1 cellular context compared by ENCODE assay signal in the genomic region with DNA sequence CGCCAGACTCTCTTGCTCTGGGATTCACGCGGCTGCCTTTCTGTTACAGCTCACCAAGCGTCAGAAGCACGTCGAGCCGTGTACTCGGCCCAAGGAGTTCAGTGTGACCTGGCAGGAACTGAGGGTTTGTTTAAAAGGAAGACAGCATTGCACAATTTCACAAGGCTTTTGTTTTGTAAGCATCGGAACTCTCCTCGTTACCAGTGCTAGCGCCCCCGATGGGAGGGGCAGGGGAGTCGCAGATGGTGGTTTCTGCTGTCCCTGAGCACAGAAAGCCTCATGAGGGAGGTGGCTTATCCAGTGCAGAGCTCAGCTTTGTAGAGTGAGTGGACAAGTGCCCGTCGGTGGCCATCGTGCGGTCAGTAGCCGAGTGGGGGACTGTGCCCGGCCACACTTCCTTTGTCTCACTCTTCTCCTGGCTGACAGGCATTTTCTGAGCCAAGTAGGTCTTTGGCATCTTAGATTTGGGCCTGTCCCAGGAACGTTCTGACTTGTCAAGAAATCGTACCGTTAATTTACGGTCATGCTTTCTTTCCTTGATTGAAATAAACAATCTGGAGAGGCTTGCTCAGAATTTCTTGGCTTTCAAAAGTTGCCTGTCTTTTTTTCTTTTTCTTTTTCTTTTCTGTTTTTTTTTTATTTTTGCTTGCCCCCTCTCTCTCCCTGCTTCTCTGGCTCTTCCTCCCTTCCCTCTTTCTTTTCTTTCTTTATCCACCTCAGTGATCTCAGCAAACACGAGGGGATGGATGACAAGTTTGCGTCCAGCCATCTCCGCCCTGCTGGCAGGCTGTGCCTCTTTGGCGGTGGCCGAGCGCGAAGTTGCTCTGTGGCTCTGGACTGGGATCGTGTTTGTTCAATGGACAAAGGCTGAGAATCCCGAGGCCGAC.
TF ChIP-seq lines count a peak whose summit lies in the region.

No MANE protein-coding gene starts in this region.

TF ChIP-seq in HepG2, 621 proteins besides CTCF, POLR2A, EP300 and RAD21 (continued from another document and continues in another):
- TF ChIP-seq, protein P1, sequence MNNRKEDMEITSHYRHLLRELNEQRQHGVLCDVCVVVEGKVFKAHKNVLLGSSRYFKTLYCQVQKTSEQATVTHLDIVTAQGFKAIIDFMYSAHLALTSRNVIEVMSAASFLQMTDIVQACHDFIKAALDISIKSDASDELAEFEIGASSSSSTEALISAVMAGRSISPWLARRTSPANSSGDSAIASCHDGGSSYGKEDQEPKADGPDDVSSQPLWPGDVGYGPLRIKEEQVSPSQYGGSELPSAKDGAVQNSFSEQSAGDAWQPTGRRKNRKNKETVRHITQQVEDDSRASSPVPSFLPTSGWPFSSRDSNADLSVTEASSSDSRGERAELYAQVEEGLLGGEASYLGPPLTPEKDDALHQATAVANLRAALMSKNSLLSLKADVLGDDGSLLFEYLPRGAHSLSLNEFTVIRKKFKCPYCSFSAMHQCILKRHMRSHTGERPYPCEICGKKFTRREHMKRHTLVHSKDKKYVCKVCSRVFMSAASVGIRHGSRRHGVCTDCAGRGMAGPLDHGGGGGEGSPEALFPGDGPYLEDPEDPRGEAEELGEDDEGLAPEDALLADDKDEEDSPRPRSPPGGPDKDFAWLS (CRISPR knock-in tag; IDR thresholded peaks at IDR 0.05; ENCODE audit: borderline replicate concordance), result no peak
- no peak for TF ChIP-seq NCOR1 (IDR thresholded peaks at IDR 0.05; ENCODE audit: borderline replicate concordance, low read length)
- TF ChIP-seq ZNF468 (CRISPR knock-in tag; IDR thresholded peaks at IDR 0.05), result no peak
- TF ChIP-seq, protein P2, sequence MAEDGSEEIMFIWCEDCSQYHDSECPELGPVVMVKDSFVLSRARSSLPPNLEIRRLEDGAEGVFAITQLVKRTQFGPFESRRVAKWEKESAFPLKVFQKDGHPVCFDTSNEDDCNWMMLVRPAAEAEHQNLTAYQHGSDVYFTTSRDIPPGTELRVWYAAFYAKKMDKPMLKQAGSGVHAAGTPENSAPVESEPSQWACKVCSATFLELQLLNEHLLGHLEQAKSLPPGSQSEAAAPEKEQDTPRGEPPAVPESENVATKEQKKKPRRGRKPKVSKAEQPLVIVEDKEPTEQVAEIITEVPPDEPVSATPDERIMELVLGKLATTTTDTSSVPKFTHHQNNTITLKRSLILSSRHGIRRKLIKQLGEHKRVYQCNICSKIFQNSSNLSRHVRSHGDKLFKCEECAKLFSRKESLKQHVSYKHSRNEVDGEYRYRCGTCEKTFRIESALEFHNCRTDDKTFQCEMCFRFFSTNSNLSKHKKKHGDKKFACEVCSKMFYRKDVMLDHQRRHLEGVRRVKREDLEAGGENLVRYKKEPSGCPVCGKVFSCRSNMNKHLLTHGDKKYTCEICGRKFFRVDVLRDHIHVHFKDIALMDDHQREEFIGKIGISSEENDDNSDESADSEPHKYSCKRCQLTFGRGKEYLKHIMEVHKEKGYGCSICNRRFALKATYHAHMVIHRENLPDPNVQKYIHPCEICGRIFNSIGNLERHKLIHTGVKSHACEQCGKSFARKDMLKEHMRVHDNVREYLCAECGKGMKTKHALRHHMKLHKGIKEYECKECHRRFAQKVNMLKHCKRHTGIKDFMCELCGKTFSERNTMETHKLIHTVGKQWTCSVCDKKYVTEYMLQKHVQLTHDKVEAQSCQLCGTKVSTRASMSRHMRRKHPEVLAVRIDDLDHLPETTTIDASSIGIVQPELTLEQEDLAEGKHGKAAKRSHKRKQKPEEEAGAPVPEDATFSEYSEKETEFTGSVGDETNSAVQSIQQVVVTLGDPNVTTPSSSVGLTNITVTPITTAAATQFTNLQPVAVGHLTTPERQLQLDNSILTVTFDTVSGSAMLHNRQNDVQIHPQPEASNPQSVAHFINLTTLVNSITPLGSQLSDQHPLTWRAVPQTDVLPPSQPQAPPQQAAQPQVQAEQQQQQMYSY (CRISPR knock-in tag; IDR thresholded peaks at IDR 0.05), result no peak
- TF ChIP-seq ZBTB8A (CRISPR knock-in tag; IDR thresholded peaks at IDR 0.05; ENCODE audit: borderline replicate concordance, low read depth), result no peak
- TF ChIP-seq ZNF333 (CRISPR knock-in tag; IDR thresholded peaks at IDR 0.05; ENCODE audit: borderline replicate concordance), result no peak
- TF ChIP-seq KDM4B (CRISPR knock-in tag; IDR thresholded peaks at IDR 0.05), result no peak
- TF ChIP-seq ZSCAN9 (CRISPR knock-in tag; IDR thresholded peaks at IDR 0.05; ENCODE audit: borderline replicate concordance), result no peak
- TF ChIP-seq, protein P3, sequence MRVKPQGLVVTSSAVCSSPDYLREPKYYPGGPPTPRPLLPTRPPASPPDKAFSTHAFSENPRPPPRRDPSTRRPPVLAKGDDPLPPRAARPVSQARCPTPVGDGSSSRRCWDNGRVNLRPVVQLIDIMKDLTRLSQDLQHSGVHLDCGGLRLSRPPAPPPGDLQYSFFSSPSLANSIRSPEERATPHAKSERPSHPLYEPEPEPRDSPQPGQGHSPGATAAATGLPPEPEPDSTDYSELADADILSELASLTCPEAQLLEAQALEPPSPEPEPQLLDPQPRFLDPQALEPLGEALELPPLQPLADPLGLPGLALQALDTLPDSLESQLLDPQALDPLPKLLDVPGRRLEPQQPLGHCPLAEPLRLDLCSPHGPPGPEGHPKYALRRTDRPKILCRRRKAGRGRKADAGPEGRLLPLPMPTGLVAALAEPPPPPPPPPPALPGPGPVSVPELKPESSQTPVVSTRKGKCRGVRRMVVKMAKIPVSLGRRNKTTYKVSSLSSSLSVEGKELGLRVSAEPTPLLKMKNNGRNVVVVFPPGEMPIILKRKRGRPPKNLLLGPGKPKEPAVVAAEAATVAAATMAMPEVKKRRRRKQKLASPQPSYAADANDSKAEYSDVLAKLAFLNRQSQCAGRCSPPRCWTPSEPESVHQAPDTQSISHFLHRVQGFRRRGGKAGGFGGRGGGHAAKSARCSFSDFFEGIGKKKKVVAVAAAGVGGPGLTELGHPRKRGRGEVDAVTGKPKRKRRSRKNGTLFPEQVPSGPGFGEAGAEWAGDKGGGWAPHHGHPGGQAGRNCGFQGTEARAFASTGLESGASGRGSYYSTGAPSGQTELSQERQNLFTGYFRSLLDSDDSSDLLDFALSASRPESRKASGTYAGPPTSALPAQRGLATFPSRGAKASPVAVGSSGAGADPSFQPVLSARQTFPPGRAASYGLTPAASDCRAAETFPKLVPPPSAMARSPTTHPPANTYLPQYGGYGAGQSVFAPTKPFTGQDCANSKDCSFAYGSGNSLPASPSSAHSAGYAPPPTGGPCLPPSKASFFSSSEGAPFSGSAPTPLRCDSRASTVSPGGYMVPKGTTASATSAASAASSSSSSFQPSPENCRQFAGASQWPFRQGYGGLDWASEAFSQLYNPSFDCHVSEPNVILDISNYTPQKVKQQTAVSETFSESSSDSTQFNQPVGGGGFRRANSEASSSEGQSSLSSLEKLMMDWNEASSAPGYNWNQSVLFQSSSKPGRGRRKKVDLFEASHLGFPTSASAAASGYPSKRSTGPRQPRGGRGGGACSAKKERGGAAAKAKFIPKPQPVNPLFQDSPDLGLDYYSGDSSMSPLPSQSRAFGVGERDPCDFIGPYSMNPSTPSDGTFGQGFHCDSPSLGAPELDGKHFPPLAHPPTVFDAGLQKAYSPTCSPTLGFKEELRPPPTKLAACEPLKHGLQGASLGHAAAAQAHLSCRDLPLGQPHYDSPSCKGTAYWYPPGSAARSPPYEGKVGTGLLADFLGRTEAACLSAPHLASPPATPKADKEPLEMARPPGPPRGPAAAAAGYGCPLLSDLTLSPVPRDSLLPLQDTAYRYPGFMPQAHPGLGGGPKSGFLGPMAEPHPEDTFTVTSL (CRISPR knock-in tag; IDR thresholded peaks at IDR 0.05; ENCODE audit: borderline replicate concordance), result no peak
- TF ChIP-seq PHB2 (IDR thresholded peaks at IDR 0.05; ENCODE audit: partially characterized antibody), result no peak
- no peak; the same call in 1 of the 2 replicates for TF ChIP-seq FOXA3 (CRISPR knock-in tag; IDR thresholded peaks at IDR 0.05)
- TF ChIP-seq NR2F1 (CRISPR knock-in tag; IDR thresholded peaks at IDR 0.05), result no peak
- no peak for TF ChIP-seq ZNF451 (CRISPR knock-in tag; IDR thresholded peaks at IDR 0.05)
- TF ChIP-seq ZNF562 (CRISPR knock-in tag; IDR thresholded peaks at IDR 0.05; ENCODE audit: borderline replicate concordance), result no peak
- TF ChIP-seq ATF6 (CRISPR knock-in tag; conservative IDR thresholded peaks at IDR 0.05), result no peak
- peak; percentile 39; the same call in 1 of the 2 replicates for TF ChIP-seq KAT8 (CRISPR knock-in tag; IDR thresholded peaks at IDR 0.05)
- no peak for TF ChIP-seq ZNF235 (CRISPR knock-in tag; IDR thresholded peaks at IDR 0.05; ENCODE audit: borderline replicate concordance)
- no peak for TF ChIP-seq ZNF543 (CRISPR knock-in tag; IDR thresholded peaks at IDR 0.05)
- TF ChIP-seq RELA (CRISPR knock-in tag; IDR thresholded peaks at IDR 0.05), result no peak
- no peak for TF ChIP-seq ZNF891 (CRISPR knock-in tag; IDR thresholded peaks at IDR 0.05)
- no peak for TF ChIP-seq ZNF83 (CRISPR knock-in tag; IDR thresholded peaks at IDR 0.05; ENCODE audit: borderline replicate concordance)
- no peak for TF ChIP-seq ZNF354B (CRISPR knock-in tag; IDR thresholded peaks at IDR 0.05)
- no peak for TF ChIP-seq KLF13 (CRISPR knock-in tag; IDR thresholded peaks at IDR 0.05)
- no peak for TF ChIP-seq GABPB1 (CRISPR knock-in tag; IDR thresholded peaks at IDR 0.05)
- no peak for TF ChIP-seq ZNF44 (CRISPR knock-in tag; IDR thresholded peaks at IDR 0.05)
- no peak for TF ChIP-seq ZFP62 (CRISPR knock-in tag; IDR thresholded peaks at IDR 0.05)
- no peak for TF ChIP-seq REXO4 (CRISPR knock-in tag; IDR thresholded peaks at IDR 0.05; ENCODE audit: borderline replicate concordance)
- 0 out of 2 replicates have a peak, but pooled peaks have one; percentile 31 for TF ChIP-seq ZNF12 (CRISPR knock-in tag; IDR thresholded peaks at IDR 0.05)
- TF ChIP-seq, protein P4, sequence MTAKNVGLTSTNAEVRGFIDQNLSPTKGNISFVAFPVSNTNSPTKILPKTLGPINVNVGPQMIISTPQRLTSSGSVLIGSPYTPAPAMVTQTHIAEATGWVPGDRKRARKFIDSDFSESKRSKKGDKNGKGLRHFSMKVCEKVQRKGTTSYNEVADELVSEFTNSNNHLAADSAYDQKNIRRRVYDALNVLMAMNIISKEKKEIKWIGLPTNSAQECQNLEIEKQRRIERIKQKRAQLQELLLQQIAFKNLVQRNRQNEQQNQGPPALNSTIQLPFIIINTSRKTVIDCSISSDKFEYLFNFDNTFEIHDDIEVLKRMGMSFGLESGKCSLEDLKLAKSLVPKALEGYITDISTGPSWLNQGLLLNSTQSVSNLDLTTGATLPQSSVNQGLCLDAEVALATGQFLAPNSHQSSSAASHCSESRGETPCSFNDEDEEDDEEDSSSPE (CRISPR knock-in tag; IDR thresholded peaks at IDR 0.05), result no peak
- TF ChIP-seq, protein P5, sequence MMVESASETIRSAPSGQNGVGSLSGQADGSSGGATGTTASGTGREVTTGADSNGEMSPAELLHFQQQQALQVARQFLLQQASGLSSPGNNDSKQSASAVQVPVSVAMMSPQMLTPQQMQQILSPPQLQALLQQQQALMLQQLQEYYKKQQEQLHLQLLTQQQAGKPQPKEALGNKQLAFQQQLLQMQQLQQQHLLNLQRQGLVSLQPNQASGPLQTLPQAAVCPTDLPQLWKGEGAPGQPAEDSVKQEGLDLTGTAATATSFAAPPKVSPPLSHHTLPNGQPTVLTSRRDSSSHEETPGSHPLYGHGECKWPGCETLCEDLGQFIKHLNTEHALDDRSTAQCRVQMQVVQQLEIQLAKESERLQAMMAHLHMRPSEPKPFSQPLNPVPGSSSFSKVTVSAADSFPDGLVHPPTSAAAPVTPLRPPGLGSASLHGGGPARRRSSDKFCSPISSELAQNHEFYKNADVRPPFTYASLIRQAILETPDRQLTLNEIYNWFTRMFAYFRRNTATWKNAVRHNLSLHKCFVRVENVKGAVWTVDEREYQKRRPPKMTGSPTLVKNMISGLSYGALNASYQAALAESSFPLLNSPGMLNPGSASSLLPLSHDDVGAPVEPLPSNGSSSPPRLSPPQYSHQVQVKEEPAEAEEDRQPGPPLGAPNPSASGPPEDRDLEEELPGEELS (CRISPR knock-in tag; IDR thresholded peaks at IDR 0.05), result 0 out of 2 replicates have a peak, but pooled peaks have one; percentile 26
- TF ChIP-seq HDAC6 (IDR thresholded peaks at IDR 0.05; ENCODE audit: low read depth, low read length), result no peak
- TF ChIP-seq, protein P6, sequence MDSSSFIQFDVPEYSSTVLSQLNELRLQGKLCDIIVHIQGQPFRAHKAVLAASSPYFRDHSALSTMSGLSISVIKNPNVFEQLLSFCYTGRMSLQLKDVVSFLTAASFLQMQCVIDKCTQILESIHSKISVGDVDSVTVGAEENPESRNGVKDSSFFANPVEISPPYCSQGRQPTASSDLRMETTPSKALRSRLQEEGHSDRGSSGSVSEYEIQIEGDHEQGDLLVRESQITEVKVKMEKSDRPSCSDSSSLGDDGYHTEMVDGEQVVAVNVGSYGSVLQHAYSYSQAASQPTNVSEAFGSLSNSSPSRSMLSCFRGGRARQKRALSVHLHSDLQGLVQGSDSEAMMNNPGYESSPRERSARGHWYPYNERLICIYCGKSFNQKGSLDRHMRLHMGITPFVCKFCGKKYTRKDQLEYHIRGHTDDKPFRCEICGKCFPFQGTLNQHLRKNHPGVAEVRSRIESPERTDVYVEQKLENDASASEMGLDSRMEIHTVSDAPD (CRISPR knock-in tag; IDR thresholded peaks at IDR 0.05), result no peak
- TF ChIP-seq ZNF878 (CRISPR knock-in tag; IDR thresholded peaks at IDR 0.05), result no peak
- 0 out of 2 replicates have a peak, but pooled peaks have one; percentile 34 for TF ChIP-seq ZNF205 (CRISPR knock-in tag; IDR thresholded peaks at IDR 0.05)
- TF ChIP-seq SCMH1 (CRISPR knock-in tag; IDR thresholded peaks at IDR 0.05; ENCODE audit: borderline replicate concordance), result no peak
- TF ChIP-seq ZNF556 (CRISPR knock-in tag; IDR thresholded peaks at IDR 0.05; ENCODE audit: borderline replicate concordance), result no peak
- TF ChIP-seq SIN3B (IDR thresholded peaks at IDR 0.05; ENCODE audit: low read length), result no peak
- TF ChIP-seq ZNF552 (CRISPR knock-in tag; IDR thresholded peaks at IDR 0.05; ENCODE audit: borderline replicate concordance), result no peak
- no peak for TF ChIP-seq ZNF101 (CRISPR knock-in tag; IDR thresholded peaks at IDR 0.05; ENCODE audit: borderline replicate concordance, low read depth)
- 0 out of 2 replicates have a peak, but pooled peaks have one; percentile 13 for TF ChIP-seq STAG1 (CRISPR knock-in tag; IDR thresholded peaks at IDR 0.05)
- TF ChIP-seq ZNF781 (CRISPR knock-in tag; IDR thresholded peaks at IDR 0.05; ENCODE audit: borderline replicate concordance, not compliant biosample characterization), result no peak
- TF ChIP-seq TBL1XR1 (IDR thresholded peaks at IDR 0.05; ENCODE audit: borderline replicate concordance, low read length, partially characterized antibody), result no peak
- no peak for TF ChIP-seq NFIC (IDR thresholded peaks at IDR 0.05; ENCODE audit: low read length)
